ENCODE assay signal across 25 cellular contexts in the genomic region with DNA sequence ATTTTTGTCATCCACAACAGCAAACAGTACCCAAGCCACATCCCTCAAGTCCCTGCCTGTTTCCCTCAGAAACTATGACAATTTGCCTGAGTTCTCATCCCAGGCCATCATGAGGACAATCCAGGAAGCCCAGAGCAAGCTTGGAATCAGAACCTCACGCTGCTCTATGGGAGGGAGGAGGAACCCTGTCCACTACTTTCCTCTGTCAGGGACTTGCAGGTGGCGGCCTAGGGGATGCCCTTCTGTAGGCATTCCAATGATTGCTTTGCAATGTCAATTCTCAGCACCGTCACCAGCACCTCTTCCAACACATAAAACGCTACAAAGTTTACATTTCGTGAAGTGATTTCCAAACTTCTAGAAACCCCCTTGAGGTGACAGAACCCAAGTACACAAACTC.
"Had no signal": no experiment of that assay in that cellular context is flagged by ENCODE, and none has a peak within 500 bp of the region (broad histone marks: within the 10 kb centered on the region; RNA-seq: fewer than 3 reads in every experiment).

No MANE protein-coding gene starts in this region.

- H3K4me3 Mint-ChIP-seq: naive thymus-derived CD8-positive, alpha-beta T cell; nephron; neural crest cell; stimulated activated memory B cell treated with anti-CD40 and anti-IgM and Interleukin-4, amounts not matched to agents 10 μg/mL and 1 μg/mL and 100 μg/mL, for 72 hours; stimulated activated naive CD8-positive, alpha-beta T cell treated with anti-CD3 and anti-CD28 coated beads, Interleukin-15, amount 100 ng/mL, for 72 hours had no signal

- H3K27ac Mint-ChIP-seq: naive thymus-derived CD8-positive, alpha-beta T cell; nephron; stimulated activated memory B cell treated with anti-CD40 and anti-IgM and Interleukin-4, amounts not matched to agents 10 μg/mL and 1 μg/mL and 100 μg/mL, for 72 hours; stimulated activated naive CD8-positive, alpha-beta T cell treated with anti-CD3 and anti-CD28 coated beads, Interleukin-15, amount 100 ng/mL, for 72 hours had no signal

- H3K27me3 ChIP-seq: left lung, right lobe of liver, tibial nerve, upper lobe of left lung had no signal

- H3K4me1 ChIP-seq: left lung, lower lobe of right lung, parathyroid adenoma, right lobe of liver, tibial nerve, upper lobe of left lung had no signal

- DNase-seq: hippocampal formation; kidney; left colon; left lung; lower lobe of right lung; mammary epithelial cell; mesenchymal stem cell; naive thymus-derived CD8-positive, alpha-beta T cell; nucleus accumbens; psoas muscle; right lobe of liver; stimulated activated CD4-positive, alpha-beta T cell treated with anti-CD3 and anti-CD28 coated beads, Interleukin-2, amount 100 ng/mL, for 48 hours; stimulated activated CD4-positive, alpha-beta T cell treated with anti-CD3 and anti-CD28 coated beads, Interleukin-4, amount 100 ng/mL, for 4 hours; stimulated activated CD8-positive, alpha-beta memory T cell treated with anti-CD3 and anti-CD28 coated beads, Interleukin-4, amount 100 ng/mL, for 48 hours; stimulated activated naive CD4-positive, alpha-beta T cell treated with Interleukin-2 at 50 U/mL for 16 hours; stimulated activated naive CD8-positive, alpha-beta T cell treated with anti-CD3 and anti-CD28 coated beads, Interleukin-15, amount 100 ng/mL, for 72 hours; substantia nigra; upper lobe of left lung had no signal

- H3K9ac ChIP-seq: parathyroid adenoma had no signal

- H3K27ac ChIP-seq: left lung, lower lobe of right lung, parathyroid adenoma, psoas muscle, right lobe of liver, tibial nerve, upper lobe of left lung had no signal

- FAIRE-seq: kidney, urothelium cell line had no signal

- H3K36me3 Mint-ChIP-seq: naive thymus-derived CD8-positive, alpha-beta T cell; stimulated activated memory B cell treated with anti-CD40 and anti-IgM and Interleukin-4, amounts not matched to agents 10 μg/mL and 1 μg/mL and 100 μg/mL, for 72 hours had no signal

- H3K4me3 ChIP-seq: left lung, lower lobe of right lung, psoas muscle, right lobe of liver, smooth muscle cell, tibial nerve, upper lobe of left lung had no signal

- H3K36me3 ChIP-seq: left lung, lower lobe of right lung, right lobe of liver, tibial nerve, upper lobe of left lung had no signal

- H3K4me2 ChIP-seq: smooth muscle cell had no signal

- H3K9me3 ChIP-seq: left lung, lower lobe of right lung, psoas muscle, right lobe of liver, tibial nerve, upper lobe of left lung had no signal

- H3K27me3 Mint-ChIP-seq: naive thymus-derived CD8-positive, alpha-beta T cell; stimulated activated memory B cell treated with anti-CD40 and anti-IgM and Interleukin-4, amounts not matched to agents 10 μg/mL and 1 μg/mL and 100 μg/mL, for 72 hours; stimulated activated naive CD8-positive, alpha-beta T cell treated with anti-CD3 and anti-CD28 coated beads, Interleukin-15, amount 100 ng/mL, for 72 hours had no signal

- H2AFZ ChIP-seq: parathyroid adenoma had no signal

- ATAC-seq: left colon; left lung; lower lobe of right lung; naive thymus-derived CD8-positive, alpha-beta T cell; psoas muscle; right lobe of liver; stimulated activated memory B cell treated with anti-CD40 and anti-IgM and Interleukin-4, amounts not matched to agents 10 μg/mL and 1 μg/mL and 100 μg/mL, for 72 hours; stimulated activated naive CD8-positive, alpha-beta T cell treated with anti-CD3 and anti-CD28 coated beads, Interleukin-15, amount 100 ng/mL, for 72 hours had no signal

- H3K9me3 Mint-ChIP-seq: naive thymus-derived CD8-positive, alpha-beta T cell; neural crest cell had no signal

- H3K4me1 Mint-ChIP-seq: naive thymus-derived CD8-positive, alpha-beta T cell; nephron; neural crest cell; stimulated activated memory B cell treated with anti-CD40 and anti-IgM and Interleukin-4, amounts not matched to agents 10 μg/mL and 1 μg/mL and 100 μg/mL, for 72 hours; stimulated activated naive CD8-positive, alpha-beta T cell treated with anti-CD3 and anti-CD28 coated beads, Interleukin-15, amount 100 ng/mL, for 72 hours had no signal
